In genomic region chr2:18413794-18414396, GRCh38 we compare ENCODE assay signal across 10 cellular contexts.
DNase-seq lines count a peak whose midpoint lies in the region; ATAC-seq, FAIRE-seq and TF ChIP-seq lines count a peak whose summit lies in the region.
"Had no signal": no experiment of that assay in that cellular context is flagged by ENCODE, and none has a peak within 500 bp of the region (broad histone marks: within the 10 kb centered on the region; RNA-seq: fewer than 3 reads in every experiment).

No MANE protein-coding gene starts in this region.

- DNase-seq in Caki2 (ENCODE audit: low read depth): peak; percentile 78
- peak; percentile 31 for DNase-seq in RCC 7860 (ENCODE audit: low spot score)
- DNase-seq in esophagus squamous epithelium (lab: John Stamatoyannopoulos, UW): no peak
- DNase-seq in omental fat pad (ENCODE audit: low spot score): no peak
- no peak for DNase-seq in cortex of kidney (lab: John Stamatoyannopoulos, UW)
- no peak for DNase-seq in OCI-LY7 (ENCODE audit: low spot score)
- DNase-seq: stimulated activated CD4-positive, alpha-beta T cell treated with anti-CD3 and anti-CD28 coated beads, Interleukin-1b, Interleukin-23, amount 100 ng/mL, for 48 hours had no signal

- H3K36me3 ChIP-seq in esophagus squamous epithelium (no peaks in the 10 kb centered on the region), OCI-LY7 (ENCODE audit: insufficient read depth, low read length) (no peaks in the 10 kb centered on the region)

- H3K4me3 ChIP-seq in esophagus squamous epithelium (no peak overlapping the region), OCI-LY7 (ENCODE audit: low read depth, low read length, poor library complexity, severe bottlenecking) (no peak overlapping the region)

- peak; percentile 94 for ATAC-seq in omental fat pad (ENCODE audit: low FRiP score)
- ATAC-seq in HG03196 (IDR thresholded peaks at IDR 0.05; ENCODE audit: unreplicated experiment): no peak
- no peak for ATAC-seq in HG02840 (IDR thresholded peaks at IDR 0.05; ENCODE audit: low FRiP score, unreplicated experiment)

- POLR2A ChIA-PET in OCI-LY7 (lab: Charles Lee): interaction anchor here (0.6 to 0.7 kb wide), 3 partner anchors 20 to 91 kb away, joined by 3 read pairs; no protein-coding TSS in a partner anchor

- peak overlapping the region in 3 of 4 donors; percentile 4 to 38 (median 16) for H3K27ac ChIP-seq in esophagus squamous epithelium
- H3K27ac ChIP-seq in OCI-LY7 (ENCODE audit: low read depth, low read length, poor library complexity, severe bottlenecking): no peak overlapping the region

- H3K9me2 ChIP-seq in OCI-LY7 (ENCODE audit: insufficient read depth, low read length): no peaks in the 10 kb centered on the region

- intact Hi-C loops in esophagus squamous epithelium (cut with DNase I): no loop called here
- intact Hi-C loops in OCI-LY7 (cut with micrococcal nuclease; ENCODE audit: unreplicated experiment): no loop called here

- CTCF ChIA-PET in OCI-LY7 (lab: Charles Lee; ENCODE audit: unreplicated experiment): no interaction called here

- no peak for TF ChIP-seq POLR2A in esophagus squamous epithelium (IDR thresholded peaks at IDR 0.05)

- in situ Hi-C loops in Caki2 (cut with HindIII; ENCODE audit: low pct_unique_long_range_greater_than_20kb, low sequenced_read_pairs): no loop called here

- H3K79me2 ChIP-seq in OCI-LY7 (ENCODE audit: insufficient read depth, low read depth, low read length): no peaks in the 10 kb centered on the region

- no peak overlapping the region for H2AFZ ChIP-seq in OCI-LY7 (ENCODE audit: low read length)

- H4K20me1 ChIP-seq in OCI-LY7 (ENCODE audit: insufficient read depth, low read length): no peaks in the 10 kb centered on the region

- WGBS in esophagus squamous epithelium, 2 donors: 23 to 69% methylated on average over 1 of the region's 1 CpG

- TF ChIP-seq CTCF in esophagus squamous epithelium (IDR thresholded peaks at IDR 0.05): no peak
- no peak for TF ChIP-seq CTCF in omental fat pad (IDR thresholded peaks at IDR 0.05)
- TF ChIP-seq CTCF in OCI-LY7 (conservative IDR thresholded peaks at IDR 0.05; ENCODE audit: low read length): no peak

- H3K27me3 ChIP-seq in esophagus squamous epithelium: no peaks in the 10 kb centered on the region

- H3K4me2 ChIP-seq in OCI-LY7 (ENCODE audit: low read length): no peak overlapping the region

- FAIRE-seq in RCC 7860 (lab: Jason Lieb, UNC): peak; percentile 70
- FAIRE-seq: G401.6 had no signal

- H3K9me3 ChIP-seq in esophagus squamous epithelium (no peaks in the 10 kb centered on the region), OCI-LY7 (ENCODE audit: low read length) (no peaks in the 10 kb centered on the region)

- peaks cover 0 to 7% (median 0%) of the 10 kb centered on the region in 3 donors for H3K4me1 ChIP-seq in esophagus squamous epithelium
- no peaks in the 10 kb centered on the region for H3K4me1 ChIP-seq in OCI-LY7 (ENCODE audit: insufficient read depth, low read length, poor library complexity, severe bottlenecking)

- BruUV-seq in OCI-LY7 (replicated peaks; lab: Mats Ljungman, UMichigan): no TSS peak

Comparison
In these comparisons a context has a peak if more than half of its experiments do, and no peak if none do; other contexts are left out.
1. DNase-seq: peak in Caki2 (single experiment) and RCC 7860 (single experiment); none in esophagus squamous epithelium (single experiment), omental fat pad (single experiment), cortex of kidney (single experiment) and OCI-LY7 (single experiment).